In genomic region chr13:41418027-41418426, GRCh38 we compare ENCODE assay signal across 1 cellular context.
TF ChIP-seq lines count a peak whose summit lies in the region.

No MANE protein-coding gene starts in this region.

TF ChIP-seq in HepG2, 621 proteins besides CTCF, POLR2A, EP300 and RAD21 (continued from another document):
- TF ChIP-seq PRPF4 (IDR thresholded peaks at IDR 0.05; ENCODE audit: low read depth, low read length, poor library complexity, severe bottlenecking) (no peak), JUNB (CRISPR knock-in tag; IDR thresholded peaks at IDR 0.05; ENCODE audit: borderline replicate concordance) (no peak), TEAD2 (CRISPR knock-in tag; IDR thresholded peaks at IDR 0.05) (no peak)
